In the genomic region with DNA sequence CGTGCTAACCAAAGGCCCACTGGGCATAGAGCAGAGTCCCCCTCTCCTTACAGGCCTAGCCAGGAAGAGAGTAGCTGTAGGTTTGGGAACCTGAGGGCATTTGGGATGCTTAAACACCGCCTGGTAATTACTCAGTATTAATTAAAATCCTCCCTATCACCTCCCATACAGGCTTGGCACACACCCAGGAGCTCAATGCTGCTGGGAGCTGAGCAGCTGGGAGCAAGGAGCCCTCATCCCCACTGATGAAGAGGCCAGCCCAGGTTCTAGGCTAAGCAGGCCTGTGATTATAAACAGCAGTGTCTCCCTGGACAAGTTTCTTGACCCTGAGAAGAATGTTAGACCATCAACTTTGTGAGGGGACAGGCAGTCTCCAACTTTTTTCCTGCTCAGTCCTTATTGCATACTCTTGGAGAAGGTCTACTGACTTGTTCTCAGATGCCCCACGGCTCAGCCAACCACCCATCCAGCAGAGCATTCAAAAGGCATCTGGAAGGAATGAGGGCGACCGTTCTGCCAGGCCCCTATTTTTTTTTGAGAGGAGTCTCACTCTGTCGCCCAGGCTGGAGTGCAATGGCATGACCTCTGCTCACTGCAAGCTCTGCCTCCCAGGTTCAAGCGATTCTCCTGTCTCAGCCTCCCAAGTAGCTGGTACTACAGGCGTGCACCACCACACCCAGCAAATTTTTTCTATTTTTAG, we compare ENCODE assay signal across 15 cellular contexts. TPM values are rescaled to one million over a fixed set of nuclear protein-coding genes. Genes with fewer than 3 reads are reported as not detected.
DNase-seq lines count a peak whose midpoint lies in the region; ATAC-seq and TF ChIP-seq lines count a peak whose summit lies in the region.
"Had no signal": no experiment of that assay in that cellular context is flagged by ENCODE, and none has a peak within 500 bp of the region (broad histone marks: within the 10 kb centered on the region; RNA-seq: fewer than 3 reads in every experiment).

No MANE protein-coding gene starts in this region.

- peak overlapping the region; percentile 85 for H3K9ac ChIP-seq in SU-DHL-6 (ENCODE audit: low read length)
- peak overlapping the region; percentile 93 for H3K9ac ChIP-seq in mesenchymal stem cell (ENCODE audit: low read length)

- peaks cover 15% of the 10 kb centered on the region for H3K36me3 Mint-ChIP-seq in activated CD8-positive, alpha-beta memory T cell treated with anti-CD3 and anti-CD28 coated beads, Interleukin-2, amount 10 ng/mL, durations not matched to agents 7 days and 5 days

- H3K27me3 ChIP-seq in SU-DHL-6 (ENCODE audit: low read length) (no peaks in the 10 kb centered on the region), mesenchymal stem cell (ENCODE audit: control insufficient read depth in 1 of 2, insufficient read depth in 1 of 2, low read length in 2 of 2) (no peaks in the 10 kb centered on the region), stomach (no peaks in the 10 kb centered on the region)
- H3K27me3 ChIP-seq: colonic mucosa had no signal

- H2BK15ac ChIP-seq in mesenchymal stem cell (ENCODE audit: low read depth, poor library complexity, severe bottlenecking), result no peak overlapping the region

- H3K4me3 ChIP-seq in SU-DHL-6 (ENCODE audit: insufficient read depth, low read length, poor library complexity, severe bottlenecking) (no peak overlapping the region), mesenchymal stem cell (ENCODE audit: insufficient read depth in 1 of 2, low read depth in 1 of 2, low read length in 2 of 2) (peak overlapping the region in 1 of 2 experiments; percentile 90), stomach (no peak overlapping the region)

- H3K9me3 Mint-ChIP-seq in activated CD8-positive, alpha-beta memory T cell treated with anti-CD3 and anti-CD28 coated beads, Interleukin-2, amount 10 ng/mL, durations not matched to agents 7 days and 5 days (ENCODE audit: low read depth), result no peaks in the 10 kb centered on the region

- no peak overlapping the region for H4K91ac ChIP-seq in mesenchymal stem cell (ENCODE audit: low read length)

- H3K4me3 Mint-ChIP-seq in activated CD8-positive, alpha-beta memory T cell treated with anti-CD3 and anti-CD28 coated beads, Interleukin-2, amount 10 ng/mL, durations not matched to agents 7 days and 5 days, result no peak overlapping the region

- CTCF ChIA-PET in activated CD8-positive, alpha-beta memory T cell treated with anti-CD3 and anti-CD28 coated beads, Interleukin-2, amount 10 ng/mL, durations not matched to agents 7 days and 5 days (lab: Charles Lee), result no interaction called here

- TF ChIP-seq CTCF in SU-DHL-6 (IDR thresholded peaks at IDR 0.05; ENCODE audit: insufficient read depth, low read length, poor library complexity, severe bottlenecking) (no peak), stomach (IDR thresholded peaks at IDR 0.05) (no peak)

- TF ChIP-seq POLR2A in stomach (IDR thresholded peaks at IDR 0.05), result no peak

- H3K27ac Mint-ChIP-seq in activated CD8-positive, alpha-beta memory T cell treated with anti-CD3 and anti-CD28 coated beads, Interleukin-2, amount 10 ng/mL, durations not matched to agents 7 days and 5 days, result peak overlapping the region; percentile 14

- H3K4me1 ChIP-seq in mesenchymal stem cell (ENCODE audit: control insufficient read depth, insufficient read depth, low read depth, low read length) (peaks cover 11% of the 10 kb centered on the region), stomach (peaks cover 19 to 30% (median 27%) of the 10 kb centered on the region in 4 donors)

- H3K27ac ChIP-seq in SU-DHL-6 (ENCODE audit: low read depth, low read length), result peak overlapping the region; percentile 8; the same call in 1 of the 2 replicates
- H3K27ac ChIP-seq in mesenchymal stem cell (ENCODE audit: low read length, poor library complexity, severe bottlenecking), result no peak overlapping the region
- H3K27ac ChIP-seq in stomach, result peak overlapping the region in 3 of 5 donors; percentile 94 to 98 (median 95)

- no peak overlapping the region for H2BK5ac ChIP-seq in mesenchymal stem cell (ENCODE audit: low read depth, low read length, poor library complexity, severe bottlenecking)

- intact Hi-C loops in stomach (cut with DNase I; ENCODE audit: low total_unique reads), result no loop called here

- no peaks in the 10 kb centered on the region for H3K9me3 ChIP-seq in SU-DHL-6 (ENCODE audit: insufficient read depth, low read length)
- H3K9me3 ChIP-seq in mesenchymal stem cell (ENCODE audit: control insufficient read depth, low read length), result no peaks in the 10 kb centered on the region
- no peaks in the 10 kb centered on the region for H3K9me3 ChIP-seq in stomach
- H3K9me3 ChIP-seq: colonic mucosa had no signal

- no peak for TF ChIP-seq EP300 in stomach (IDR thresholded peaks at IDR 0.05)

- peaks cover 27% of the 10 kb centered on the region for H3K4me1 Mint-ChIP-seq in activated CD8-positive, alpha-beta memory T cell treated with anti-CD3 and anti-CD28 coated beads, Interleukin-2, amount 10 ng/mL, durations not matched to agents 7 days and 5 days

- 0 out of 2 replicates have a peak, but pooled peaks cover 2% of the 10 kb centered on the region for H3K36me3 ChIP-seq in SU-DHL-6 (ENCODE audit: low read length)
- peaks cover 0 to 3% of the 10 kb centered on the region in 2 experiments for H3K36me3 ChIP-seq in mesenchymal stem cell (ENCODE audit: control insufficient read depth in 1 of 2, insufficient read depth in 2 of 2, low read depth in 1 of 2, low read length in 2 of 2)
- peaks cover 0 to 4% (median 0%) of the 10 kb centered on the region in 4 donors for H3K36me3 ChIP-seq in stomach
- H3K36me3 ChIP-seq: colonic mucosa had no signal

- no peak overlapping the region for H4K8ac ChIP-seq in mesenchymal stem cell (ENCODE audit: low read length)

- H3K79me2 ChIP-seq in SU-DHL-6 (ENCODE audit: insufficient read depth, low read length), result peaks cover 24% of the 10 kb centered on the region

- H2AK5ac ChIP-seq in mesenchymal stem cell (ENCODE audit: low read length, severe bottlenecking), result no peak overlapping the region

- no peak overlapping the region for H2BK12ac ChIP-seq in mesenchymal stem cell (ENCODE audit: low read length in 2 of 2)

- over 99% methylated on average over 8 of the region's 8 CpGs for WGBS in mesenchymal stem cell
- 92 to 97% (median 97%) methylated on average over 8 of the region's 8 CpGs for WGBS in stomach, 5 donors

- H3K79me1 ChIP-seq in mesenchymal stem cell (replicated peaks; ENCODE audit: low read length, poor library complexity, severe bottlenecking), result peaks cover 6% of the 10 kb centered on the region

- ATAC-seq in activated CD8-positive, alpha-beta memory T cell treated with anti-CD3 and anti-CD28 coated beads, Interleukin-2, amount 10 ng/mL, durations not matched to agents 7 days and 5 days, result no peak
- ATAC-seq in HG03342 (IDR thresholded peaks at IDR 0.05; ENCODE audit: unreplicated experiment) (no peak), HG02884 (IDR thresholded peaks at IDR 0.05; ENCODE audit: unreplicated experiment) (no peak)

- H3K27me3 Mint-ChIP-seq in activated CD8-positive, alpha-beta memory T cell treated with anti-CD3 and anti-CD28 coated beads, Interleukin-2, amount 10 ng/mL, durations not matched to agents 7 days and 5 days, result no peaks in the 10 kb centered on the region

- peaks cover 7% of the 10 kb centered on the region; the same call in 1 of the 2 replicates for H3F3A ChIP-seq in SU-DHL-6 (ENCODE audit: insufficient read depth)

- no peak overlapping the region for H3K4ac ChIP-seq in mesenchymal stem cell (ENCODE audit: low read depth in 1 of 2, low read length in 2 of 2)

- H3K23ac ChIP-seq in mesenchymal stem cell (ENCODE audit: low read length in 2 of 2), result no peak overlapping the region

- peak overlapping the region; percentile 77 for H3K4me2 ChIP-seq in SU-DHL-6 (ENCODE audit: low read depth, low read length, poor library complexity, severe bottlenecking)
- no peak overlapping the region for H3K4me2 ChIP-seq in mesenchymal stem cell (ENCODE audit: low read length, poor library complexity, severe bottlenecking)

- no peak for DNase-seq in activated CD8-positive, alpha-beta memory T cell treated with anti-CD3 and anti-CD28 coated beads, Interleukin-2, amount 10 ng/mL, durations not matched to agents 7 days and 5 days
- no peak for DNase-seq in activated CD8-positive, alpha-beta memory T cell treated with anti-CD3 and anti-CD28 coated beads, Interleukin-2, amount 50 U/mL, for 48 hours
- no peak for DNase-seq in mesenchymal stem cell
- DNase-seq in stomach, result no peak
- no peak for DNase-seq in central memory CD4-positive, alpha-beta T cell
- DNase-seq: ACHN; activated CD4-positive, alpha-beta T cell treated with anti-CD3 and anti-CD28 coated beads for 4 hours; activated naive CD4-positive, alpha-beta T cell treated with anti-CD3 and anti-CD28 coated beads, Interleukin-2, amount 50 U/mL, for 16 hours; NCI-H1694 treated with DMSO at 0.1 percent for 48 hours; occipital lobe; trophoblast cell had no signal

- H2BK120ac ChIP-seq in mesenchymal stem cell (ENCODE audit: low read depth, low read length), result no peak overlapping the region

- H2AFZ ChIP-seq in SU-DHL-6 (ENCODE audit: low read depth, low read length, severe bottlenecking) (no peak overlapping the region), mesenchymal stem cell (ENCODE audit: low read depth, low read length) (no peak overlapping the region)

- H3K14ac ChIP-seq in mesenchymal stem cell (ENCODE audit: low read length in 2 of 2), result no peak overlapping the region

- H3K9me2 ChIP-seq in SU-DHL-6 (replicated peaks; ENCODE audit: insufficient read depth, low read length), result no peaks in the 10 kb centered on the region

- no peaks in the 10 kb centered on the region for H4K20me1 ChIP-seq in SU-DHL-6 (ENCODE audit: low read depth, low read length)

- H3K18ac ChIP-seq in mesenchymal stem cell (ENCODE audit: low read depth in 1 of 2, low read length in 2 of 2), result no peak overlapping the region

RNA-seq across cellular contexts. Expression of a gene that starts 1.3 kb away (rescaled TPM):
- 10 to 100 TPM; 27.9 to 33.0 TPM for total RNA-seq in activated CD8-positive, alpha-beta memory T cell treated with anti-CD3 and anti-CD28 coated beads, Interleukin-2, amount 10 ng/mL, durations not matched to agents 7 days and 5 days
- 40.5 TPM for polyA plus RNA-seq in mesenchymal stem cell (2013, experiment 1 of 2)
- 41.5 TPM for polyA plus RNA-seq in mesenchymal stem cell (2013, experiment 2 of 2)
- total RNA-seq in stomach, result 10 to 100 TPM; 12.1 to 65.9 (median 47.3) TPM
- 10 to 100 TPM in 1 of 3 donors, 1 to 10 TPM in 2; 6.9 to 11.0 (median 9.2) TPM for polyA plus RNA-seq in stomach

RNA-seq across cellular contexts. Expression of a gene that starts 49.7 kb away (rescaled TPM):
- total RNA-seq in activated CD8-positive, alpha-beta memory T cell treated with anti-CD3 and anti-CD28 coated beads, Interleukin-2, amount 10 ng/mL, durations not matched to agents 7 days and 5 days, result 10 to 100 TPM; 26.7 to 35.6 TPM
- 11.0 TPM for polyA plus RNA-seq in mesenchymal stem cell (2013, experiment 1 of 2)
- polyA plus RNA-seq in mesenchymal stem cell (2013, experiment 2 of 2), result 11.6 TPM
- 100 to 1,000 TPM in 1 of 5 donors, 10 to 100 TPM in 3, 1 to 10 TPM in 1; 7.5 to 142 (median 18.8) TPM for total RNA-seq in stomach
- 10 to 100 TPM in 2 of 3 donors, 1 to 10 TPM in 1; 7.7 to 24.1 (median 17.9) TPM for polyA plus RNA-seq in stomach
